In genomic region chr14:66359500-66359899, GRCh38 we compare ENCODE assay signal across 8 cellular contexts.
DNase-seq lines count a peak whose midpoint lies in the region; ATAC-seq and TF ChIP-seq lines count a peak whose summit lies in the region.

No MANE protein-coding gene starts in this region.

- H3K9me3 Mint-ChIP-seq in activated naive CD4-positive, alpha-beta T cell treated with anti-CD3 and anti-CD28 coated beads for 36 hours: no peaks in the 10 kb centered on the region

- peak; percentile 85 for TF ChIP-seq CTCF in OCI-LY7 (conservative IDR thresholded peaks at IDR 0.05; ENCODE audit: low read length)

- intact Hi-C loops in activated naive CD4-positive, alpha-beta T cell treated with anti-CD3 and anti-CD28 coated beads for 36 hours (cut with micrococcal nuclease): loop anchor here (1.0 to 2.0 kb wide), 6 partner anchors 36 to 759 kb away; no protein-coding TSS in a partner anchor
- intact Hi-C loops in OCI-LY7 (cut with micrococcal nuclease; ENCODE audit: unreplicated experiment): loop anchor here (10.0 kb wide), 1 partner anchor 755 kb away; no protein-coding TSS in a partner anchor

- H3K4me1 Mint-ChIP-seq in activated naive CD4-positive, alpha-beta T cell treated with anti-CD3 and anti-CD28 coated beads for 36 hours (ENCODE audit: low read depth): no peaks in the 10 kb centered on the region

- H4K20me1 ChIP-seq in OCI-LY7 (ENCODE audit: insufficient read depth, low read length): no peaks in the 10 kb centered on the region

- no peaks in the 10 kb centered on the region for H3K36me3 Mint-ChIP-seq in activated naive CD4-positive, alpha-beta T cell treated with anti-CD3 and anti-CD28 coated beads for 36 hours (ENCODE audit: low read depth)

- H3K4me1 ChIP-seq in OCI-LY7 (ENCODE audit: insufficient read depth, low read length, poor library complexity, severe bottlenecking): no peaks in the 10 kb centered on the region

- no TSS peak for BruUV-seq in OCI-LY7 (replicated peaks; lab: Mats Ljungman, UMichigan)

- CTCF ChIA-PET in activated naive CD4-positive, alpha-beta T cell treated with anti-CD3 and anti-CD28 coated beads for 36 hours (lab: Charles Lee): interaction anchor here (0.6 to 4.3 kb wide), 51 partner anchors 8 to 1727 kb away, joined by 3 to 39 read pairs (median 4); no protein-coding TSS in a partner anchor
- CTCF ChIA-PET in OCI-LY7 (lab: Charles Lee; ENCODE audit: unreplicated experiment): interaction anchor here (1.4 kb wide), 1 partner anchor 44 kb away, joined by 4 read pairs; no protein-coding TSS in a partner anchor

- no peaks in the 10 kb centered on the region for H3K36me3 ChIP-seq in OCI-LY7 (ENCODE audit: insufficient read depth, low read length)

- H3K4me3 Mint-ChIP-seq in activated naive CD4-positive, alpha-beta T cell treated with anti-CD3 and anti-CD28 coated beads for 36 hours: no peak overlapping the region

- no peaks in the 10 kb centered on the region for H3K9me3 ChIP-seq in OCI-LY7 (ENCODE audit: low read length)

- no peaks in the 10 kb centered on the region for H3K79me2 ChIP-seq in OCI-LY7 (ENCODE audit: insufficient read depth, low read depth, low read length)

- no peaks in the 10 kb centered on the region for H3K9me2 ChIP-seq in OCI-LY7 (ENCODE audit: insufficient read depth, low read length)

- no peak overlapping the region for H3K27ac Mint-ChIP-seq in activated naive CD4-positive, alpha-beta T cell treated with anti-CD3 and anti-CD28 coated beads for 36 hours

- peak; percentile 10 for DNase-seq in activated naive CD4-positive, alpha-beta T cell treated with anti-CD3 and anti-CD28 coated beads for 36 hours
- no peak for DNase-seq in activated naive CD4-positive, alpha-beta T cell treated with anti-CD3 and anti-CD28 coated beads, Interleukin-2, amount 50 U/mL, for 16 hours
- DNase-seq in Jurkat, Clone E6-1 (ENCODE audit: low read depth, low spot score): peak; percentile 75
- DNase-seq in OCI-LY7 (ENCODE audit: low spot score) (peak; percentile 69), dermis microvascular lymphatic vessel endothelial cell (ENCODE audit: low read depth in 2 of 2) (peak; percentile 48 to 74), myocyte (ENCODE audit: low read depth) (peak; percentile 63)

- no peak overlapping the region for H3K27ac ChIP-seq in OCI-LY7 (ENCODE audit: low read depth, low read length, poor library complexity, severe bottlenecking)

- POLR2A ChIA-PET in OCI-LY7 (lab: Charles Lee): interaction anchor here (0.7 kb wide), 1 partner anchor 1229 kb away, joined by 4 read pairs; no protein-coding TSS in a partner anchor

- H3K27me3 Mint-ChIP-seq in activated naive CD4-positive, alpha-beta T cell treated with anti-CD3 and anti-CD28 coated beads for 36 hours (ENCODE audit: low read depth): no peaks in the 10 kb centered on the region

- no peak for ATAC-seq in HG03039 (IDR thresholded peaks at IDR 0.05; ENCODE audit: unreplicated experiment)
- ATAC-seq in GM21526 (IDR thresholded peaks at IDR 0.05; ENCODE audit: low FRiP score, unreplicated experiment): no peak

- no peak overlapping the region for H2AFZ ChIP-seq in OCI-LY7 (ENCODE audit: low read length)

- H3K4me2 ChIP-seq in OCI-LY7 (ENCODE audit: low read length): no peak overlapping the region

- no peak overlapping the region for H3K4me3 ChIP-seq in Jurkat, Clone E6-1 (ENCODE audit: low read length)
- H3K4me3 ChIP-seq in OCI-LY7 (ENCODE audit: low read depth, low read length, poor library complexity, severe bottlenecking): no peak overlapping the region
